ENCODE assay signal across 1 cellular context in genomic region chr5:142324871-142325676, GRCh38.
A peak's percentile ranks its signal among the peaks of the same experiment; 100 is the strongest.
TF ChIP-seq lines count a peak whose summit lies in the region.

Gene SPRY4 (minus strand): TSS chr5:142325021. CDS start chr5:142315108, 9,913 bp downstream.

TF ChIP-seq in HepG2, 621 proteins besides CTCF, POLR2A, EP300 and RAD21 (continued from another document and continues in another):
- peak in 1 of 2 experiments; percentile 84; a peak in 2 of 4 replicates for TF ChIP-seq KLF16 (CRISPR knock-in tag; IDR thresholded peaks at IDR 0.05)
- TF ChIP-seq ZNF234 (CRISPR knock-in tag; conservative IDR thresholded peaks at IDR 0.05), result no peak
- TF ChIP-seq NCOA1 (CRISPR knock-in tag; IDR thresholded peaks at IDR 0.05), result no peak; the same call in 1 of the 2 replicates
- no peak for TF ChIP-seq ZIK1 (CRISPR knock-in tag; IDR thresholded peaks at IDR 0.05; ENCODE audit: borderline replicate concordance, low read depth)
- peak in 1 of 2 experiments; percentile 66; a peak in 1 of 4 replicates for TF ChIP-seq REST (IDR thresholded peaks at IDR 0.05; ENCODE audit: borderline replicate concordance in 1 of 2, low read depth in 1 of 2, low read length in 2 of 2)
- TF ChIP-seq ZNF34 (CRISPR knock-in tag; IDR thresholded peaks at IDR 0.05; ENCODE audit: borderline replicate concordance), result no peak
- no peak; the same call in 1 of the 2 replicates for TF ChIP-seq ATF7-NPFF (CRISPR knock-in tag; IDR thresholded peaks at IDR 0.05; ENCODE audit: low read depth)
- TF ChIP-seq CBX1 (IDR thresholded peaks at IDR 0.05; ENCODE audit: low read depth), result no peak
- no peak for TF ChIP-seq CENPX (CRISPR knock-in tag; IDR thresholded peaks at IDR 0.05)
- TF ChIP-seq ZNF232 (CRISPR knock-in tag; IDR thresholded peaks at IDR 0.05; ENCODE audit: borderline replicate concordance), result peak; percentile 61; the same call in 1 of the 2 replicates
- no peak for TF ChIP-seq ZFP36 (IDR thresholded peaks at IDR 0.05; ENCODE audit: borderline replicate concordance, low read depth, low read length, partially characterized antibody)
- TF ChIP-seq IKZF1 (IDR thresholded peaks at IDR 0.05), result no peak
- TF ChIP-seq ZNF782 (CRISPR knock-in tag; IDR thresholded peaks at IDR 0.05; ENCODE audit: borderline replicate concordance), result no peak
- TF ChIP-seq THYN1 (CRISPR knock-in tag; IDR thresholded peaks at IDR 0.05; ENCODE audit: borderline replicate concordance, low read depth), result no peak
- no peak; the same call in 1 of the 2 replicates for TF ChIP-seq BRD4 (CRISPR knock-in tag; IDR thresholded peaks at IDR 0.05)
- TF ChIP-seq DMTF1 (CRISPR knock-in tag; IDR thresholded peaks at IDR 0.05), result no peak
- no peak for TF ChIP-seq GMEB2 (CRISPR knock-in tag; IDR thresholded peaks at IDR 0.05; ENCODE audit: low read depth)
- peak; percentile 45; the same call in 1 of the 2 replicates for TF ChIP-seq MLXIP (CRISPR knock-in tag; IDR thresholded peaks at IDR 0.05; ENCODE audit: borderline replicate concordance)
- TF ChIP-seq ZNF678 (CRISPR knock-in tag; IDR thresholded peaks at IDR 0.05), result no peak
- TF ChIP-seq ZNF530 (CRISPR knock-in tag; IDR thresholded peaks at IDR 0.05; ENCODE audit: low read depth), result no peak
- no peak for TF ChIP-seq HCFC1 (IDR thresholded peaks at IDR 0.05; ENCODE audit: low read depth, low read length)
- 0 out of 2 replicates have a peak, but pooled peaks have one; percentile 15 for TF ChIP-seq HNF4A (CRISPR knock-in tag; IDR thresholded peaks at IDR 0.05)
- TF ChIP-seq ZNF674 (CRISPR knock-in tag; IDR thresholded peaks at IDR 0.05; ENCODE audit: low read depth), result no peak
- TF ChIP-seq ZNF30 (CRISPR knock-in tag; IDR thresholded peaks at IDR 0.05), result no peak
- TF ChIP-seq ZNF281 (CRISPR knock-in tag; IDR thresholded peaks at IDR 0.05; ENCODE audit: borderline replicate concordance), result no peak
- no peak for TF ChIP-seq ZNF629 (CRISPR knock-in tag; conservative IDR thresholded peaks at IDR 0.05)
- no peak; the same call in 1 of the 2 replicates for TF ChIP-seq ZNF768 (CRISPR knock-in tag; IDR thresholded peaks at IDR 0.05)
- no peak for TF ChIP-seq FOXP1 (IDR thresholded peaks at IDR 0.05)
- no peak for TF ChIP-seq FOXP1 (CRISPR knock-in tag; IDR thresholded peaks at IDR 0.05)
- no peak for TF ChIP-seq ZNF44 (CRISPR knock-in tag; IDR thresholded peaks at IDR 0.05)
- TF ChIP-seq ZNF431 (CRISPR knock-in tag; IDR thresholded peaks at IDR 0.05; ENCODE audit: borderline replicate concordance, low read depth), result no peak
- TF ChIP-seq SKIL (CRISPR knock-in tag; IDR thresholded peaks at IDR 0.05; ENCODE audit: borderline replicate concordance), result no peak; the same call in 1 of the 2 replicates
- no peak for TF ChIP-seq ZNF644 (CRISPR knock-in tag; IDR thresholded peaks at IDR 0.05; ENCODE audit: low read depth)
- TF ChIP-seq KMT2B (CRISPR knock-in tag; IDR thresholded peaks at IDR 0.05), result 0 out of 2 replicates have a peak, but pooled peaks have one; percentile 19
- TF ChIP-seq PBX2 (CRISPR knock-in tag; IDR thresholded peaks at IDR 0.05), result no peak
- TF ChIP-seq ZNF749 (CRISPR knock-in tag; IDR thresholded peaks at IDR 0.05; ENCODE audit: borderline replicate concordance), result peak; percentile 70
- peak; percentile 77 for TF ChIP-seq SMAD3 (CRISPR knock-in tag; IDR thresholded peaks at IDR 0.05)
- no peak for TF ChIP-seq RFXANK (CRISPR knock-in tag; IDR thresholded peaks at IDR 0.05)
- TF ChIP-seq KLF15 (CRISPR knock-in tag; IDR thresholded peaks at IDR 0.05; ENCODE audit: borderline replicate concordance), result no peak
- no peak for TF ChIP-seq DZIP1 (CRISPR knock-in tag; IDR thresholded peaks at IDR 0.05)
- no peak for TF ChIP-seq HMGA1 (CRISPR knock-in tag; conservative IDR thresholded peaks at IDR 0.05)
